In the genomic region with DNA sequence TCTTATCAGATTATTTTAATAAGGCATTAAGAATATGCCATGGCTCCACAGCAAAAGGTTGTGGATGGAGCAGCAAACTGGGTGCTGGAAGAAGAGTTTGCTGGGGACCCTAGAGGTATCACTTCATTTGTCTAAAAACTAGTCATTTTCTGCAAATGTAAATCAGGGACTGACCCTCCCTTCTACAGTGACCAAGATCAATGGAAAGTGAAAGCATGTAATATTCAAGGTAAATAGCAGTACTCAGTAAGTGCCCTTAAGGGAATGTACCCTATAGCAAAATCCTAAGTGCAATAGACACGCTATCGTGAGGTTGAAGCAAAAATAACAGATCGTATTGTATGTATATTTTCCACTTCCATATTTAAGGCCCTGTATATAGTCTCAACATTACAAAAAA, we compare ENCODE assay signal across 17 cellular contexts. TPM values are rescaled to one million over a fixed set of nuclear protein-coding genes. Genes with fewer than 3 reads are reported as not detected.
A peak's percentile ranks its signal among the peaks of the same experiment; 100 is the strongest.
DNase-seq lines count a peak whose midpoint lies in the region; ATAC-seq and TF ChIP-seq lines count a peak whose summit lies in the region.
"Had no signal": no experiment of that assay in that cellular context is flagged by ENCODE, and none has a peak within 500 bp of the region (broad histone marks: within the 10 kb centered on the region; RNA-seq: fewer than 3 reads in every experiment).

No MANE protein-coding gene starts in this region.

- H3K9me3 ChIP-seq in prostate gland (no peaks in the 10 kb centered on the region), upper lobe of right lung (no peaks in the 10 kb centered on the region)
- H3K9me3 ChIP-seq: breast epithelium, left lung had no signal

- no peak overlapping the region for H3K27ac ChIP-seq in prostate gland
- H3K27ac ChIP-seq in upper lobe of right lung, result no peak overlapping the region
- H3K27ac ChIP-seq: breast epithelium, left lung had no signal

- H3K36me3 ChIP-seq in prostate gland (no peaks in the 10 kb centered on the region), upper lobe of right lung (no peaks in the 10 kb centered on the region)
- H3K36me3 ChIP-seq: breast epithelium, left lung had no signal

- intact Hi-C loops in prostate gland (cut with DNase I), result no loop called here
- intact Hi-C loops in upper lobe of right lung (cut with DNase I), result no loop called here

- H3K27me3 ChIP-seq in prostate gland (replicated peaks; ENCODE audit: insufficient read depth), result no peaks in the 10 kb centered on the region
- H3K27me3 ChIP-seq in upper lobe of right lung, result no peaks in the 10 kb centered on the region
- H3K27me3 ChIP-seq: breast epithelium, left lung had no signal

- no peak for TF ChIP-seq POLR2A in prostate gland (IDR thresholded peaks at IDR 0.05)

- peak; percentile 3 for DNase-seq in GM20000 (ENCODE audit: low spot score)
- no peak for DNase-seq in prostate gland (ENCODE audit: low spot score)
- no peak for DNase-seq in upper lobe of right lung
- DNase-seq: activated CD8-positive, alpha-beta memory T cell treated with anti-CD3 and anti-CD28 coated beads, Interleukin-2, amount 50 U/mL, for 48 hours; GF-D8; left lung; NCI-H2081; NCI-H774 had no signal

- ATAC-seq in GM18502 (IDR thresholded peaks at IDR 0.05; ENCODE audit: poor library complexity, unreplicated experiment) (peak; percentile 64), HG02840 (IDR thresholded peaks at IDR 0.05; ENCODE audit: low FRiP score, unreplicated experiment) (peak; percentile 83), HG03460 (IDR thresholded peaks at IDR 0.05; ENCODE audit: unreplicated experiment) (peak; percentile 71), HG03108 (IDR thresholded peaks at IDR 0.05; ENCODE audit: unreplicated experiment) (no peak), HG02763 (IDR thresholded peaks at IDR 0.05; ENCODE audit: unreplicated experiment) (no peak), upper lobe of right lung (no peak)
- ATAC-seq: left lung had no signal

- H3K4me1 ChIP-seq in prostate gland (replicated peaks), result no peaks in the 10 kb centered on the region
- no peaks in the 10 kb centered on the region for H3K4me1 ChIP-seq in upper lobe of right lung
- H3K4me1 ChIP-seq: breast epithelium, left lung had no signal

- TF ChIP-seq CTCF in GM20000 (IDR thresholded peaks at IDR 0.05; ENCODE audit: extremely low read depth, missing control alignments), result no peak
- no peak for TF ChIP-seq CTCF in prostate gland (IDR thresholded peaks at IDR 0.05)
- TF ChIP-seq CTCF in upper lobe of right lung (IDR thresholded peaks at IDR 0.05), result no peak

- WGBS in prostate gland, result 95% methylated on average over 3 of the region's 3 CpGs

- H3K4me3 ChIP-seq in prostate gland (no peak overlapping the region), upper lobe of right lung (no peak overlapping the region)
- H3K4me3 ChIP-seq: breast epithelium, left lung had no signal

RNA-seq across cellular contexts. Expression of a gene that starts 38.7 kb away (rescaled TPM):
- total RNA-seq in prostate gland (1 to 10 TPM; 1.9 to 2.2 TPM), upper lobe of right lung (not detected)
- total RNA-seq: activated naive CD4-positive, alpha-beta T cell treated with anti-CD3 and anti-CD28 coated beads, Interleukin-2, amount 50 U/mL, for 72 hours; fibroblast of lung; MCF 10A had no signal

Comparison
In these comparisons a context has a peak if more than half of its experiments do, and no peak if none do; other contexts are left out.
1. ATAC-seq: peak in GM18502 (single experiment), HG02840 (single experiment) and HG03460 (single experiment); none in HG03108 (single experiment), HG02763 (single experiment) and upper lobe of right lung (single experiment).